ENCODE assay signal across 19 cellular contexts in genomic region chr15:74306801-74307217, GRCh38.
DNase-seq lines count a peak whose midpoint lies in the region; ATAC-seq, FAIRE-seq and TF ChIP-seq lines count a peak whose summit lies in the region.
"Had no signal": no experiment of that assay in that cellular context is flagged by ENCODE, and none has a peak within 500 bp of the region (broad histone marks: within the 10 kb centered on the region; RNA-seq: fewer than 3 reads in every experiment).

No MANE protein-coding gene starts in this region.

- no peak overlapping the region for H2BK15ac ChIP-seq in IMR-90 (ENCODE audit: low read depth, low read length)

- ATAC-seq in IMR-90 (ENCODE audit: low read depth) (no peak), HG03108 (IDR thresholded peaks at IDR 0.05; ENCODE audit: unreplicated experiment) (no peak)
- ATAC-seq: K562 had no signal

- intact Hi-C loops in IMR-90 (cut with micrococcal nuclease) (loop anchor here (1.0 kb wide), 1 partner anchor 180 kb away; no protein-coding TSS in a partner anchor), testis (cut with DNase I; ENCODE audit: low total_unique reads) (no loop called here)

- no peak overlapping the region for H3K27ac Mint-ChIP-seq in CD8-positive, alpha-beta memory T cell

- peaks cover 31 to 67% of the 10 kb centered on the region in 2 donors for H3K27me3 Mint-ChIP-seq in CD8-positive, alpha-beta memory T cell

- H3K36me3 ChIP-seq in IMR-90 (ENCODE audit: control insufficient read depth, insufficient read depth, low read length) = no peaks in the 10 kb centered on the region
- no peaks in the 10 kb centered on the region for H3K36me3 ChIP-seq in bronchial epithelial cell (ENCODE audit: control insufficient read depth, insufficient read depth, low read length)
- H3K36me3 ChIP-seq in neural cell (ENCODE audit: insufficient read depth, low read length) = no peaks in the 10 kb centered on the region
- no peaks in the 10 kb centered on the region for H3K36me3 ChIP-seq in testis (ENCODE audit: low read depth, missing control alignments)
- H3K36me3 ChIP-seq in CD8-positive, alpha-beta memory T cell (ENCODE audit: insufficient read depth, low read length) = no peaks in the 10 kb centered on the region

- no peak overlapping the region for H3K14ac ChIP-seq in IMR-90 (replicated peaks; ENCODE audit: low read depth, low read length)

- H4K8ac ChIP-seq in IMR-90 (ENCODE audit: low read depth in 2 of 2, low read length in 2 of 2) = no peak overlapping the region

- no peaks in the 10 kb centered on the region for H3K9me1 ChIP-seq in IMR-90 (ENCODE audit: insufficient read depth, low read length)

- H3K36me3 Mint-ChIP-seq in CD8-positive, alpha-beta memory T cell = no peaks in the 10 kb centered on the region

- no peak overlapping the region for H2BK20ac ChIP-seq in IMR-90 (ENCODE audit: low read depth, low read length)

- no peak overlapping the region for H3K4me2 ChIP-seq in IMR-90 (ENCODE audit: low read depth, low read length)
- H3K4me2 ChIP-seq in neural cell (ENCODE audit: low read length) = no peak overlapping the region
- H3K4me2 ChIP-seq: PC-9 had no signal

- no peak overlapping the region for H3K4ac ChIP-seq in IMR-90 (ENCODE audit: low read depth, low read length)

- peaks cover 90% of the 10 kb centered on the region for H3K27me3 ChIP-seq in IMR-90 (ENCODE audit: control insufficient read depth, insufficient read depth, low read length)
- H3K27me3 ChIP-seq in bronchial epithelial cell (ENCODE audit: control insufficient read depth, insufficient read depth, low read length) = peaks cover 27% of the 10 kb centered on the region
- no peaks in the 10 kb centered on the region for H3K27me3 ChIP-seq in neural cell (ENCODE audit: insufficient read depth, low read depth, low read length)
- no peaks in the 10 kb centered on the region for H3K27me3 ChIP-seq in testis
- peaks cover 12% of the 10 kb centered on the region for H3K27me3 ChIP-seq in CD8-positive, alpha-beta memory T cell (ENCODE audit: insufficient read depth, low read length, poor library complexity, severe bottlenecking)

- no peaks in the 10 kb centered on the region for H3K9me2 ChIP-seq in neural cell (ENCODE audit: insufficient read depth, low read length)

- no peak overlapping the region for H2BK5ac ChIP-seq in IMR-90 (ENCODE audit: low read depth, low read length, poor library complexity, severe bottlenecking)

- H3K9me3 ChIP-seq in IMR-90 (ENCODE audit: control insufficient read depth, insufficient read depth, low read length) = no peaks in the 10 kb centered on the region
- no peaks in the 10 kb centered on the region for H3K9me3 ChIP-seq in neural cell (ENCODE audit: low read length)
- no peaks in the 10 kb centered on the region for H3K9me3 ChIP-seq in testis
- no peaks in the 10 kb centered on the region for H3K9me3 ChIP-seq in CD8-positive, alpha-beta memory T cell (ENCODE audit: low read length)

- H4K91ac ChIP-seq in IMR-90 (ENCODE audit: insufficient read depth, low read depth, low read length) = no peak overlapping the region

- no peak overlapping the region for H3K18ac ChIP-seq in IMR-90 (ENCODE audit: low read depth, low read length)

- in situ Hi-C loops in IMR-90 (cut with MboI; ENCODE audit: low sequenced_read_pairs) = loop anchor here (5.0 kb wide), 1 partner anchor 180 kb away; no protein-coding TSS in a partner anchor

- CTCF ChIA-PET in IMR-90 (lab: Yijun Ruan, JAX) = interaction anchor here (1.0 kb wide), 1 partner anchor 179 kb away, joined by 8 read pairs; no protein-coding TSS in a partner anchor
- CTCF ChIA-PET in CD8-positive, alpha-beta memory T cell (lab: Charles Lee) = interaction anchor here (1.2 to 1.5 kb wide), 3 partner anchors 15 to 180 kb away, joined by 5 to 9 read pairs (median 5); no protein-coding TSS in a partner anchor

- POLR2A ChIA-PET in IMR-90 (lab: Charles Lee; ENCODE audit: unreplicated experiment) = no interaction called here
- POLR2A ChIA-PET in CD8-positive, alpha-beta memory T cell (lab: Charles Lee) = no interaction called here

- no TSS peak for BruUV-seq in IMR-90 (replicated peaks; lab: Mats Ljungman, UMichigan)

- no peak overlapping the region for H3K4me3 ChIP-seq in IMR-90 (ENCODE audit: insufficient read depth, low read depth, low read length)
- H3K4me3 ChIP-seq in bronchial epithelial cell (ENCODE audit: low read depth, low read length) = no peak overlapping the region
- H3K4me3 ChIP-seq in neural cell (ENCODE audit: low read length) = no peak overlapping the region
- no peak overlapping the region for H3K4me3 ChIP-seq in testis
- no peak overlapping the region for H3K4me3 ChIP-seq in CD8-positive, alpha-beta memory T cell (ENCODE audit: low read length)
- H3K4me3 ChIP-seq: K562, PC-9 had no signal

- no peak overlapping the region for H4K5ac ChIP-seq in IMR-90 (ENCODE audit: low read depth, low read length)

- peaks cover 5% of the 10 kb centered on the region for H3F3A ChIP-seq in neural cell (ENCODE audit: insufficient read depth, low read length, poor library complexity, severe bottlenecking)

- no peak overlapping the region for H2AK5ac ChIP-seq in IMR-90 (ENCODE audit: low read depth, low read length)

- no peak overlapping the region for H3K23ac ChIP-seq in IMR-90 (ENCODE audit: low read depth, low read length)

- DNase-seq in NCI-H2196 (lab: John Stamatoyannopoulos, UW; ENCODE audit: unreplicated experiment) (peak; percentile 14), NCI-H2196 treated with DMSO at 0.1 percent for 48 hours (lab: John Stamatoyannopoulos, UW; ENCODE audit: unreplicated experiment) (no peak), IMR-90 (no peak), bronchial epithelial cell (ENCODE audit: low read depth) (peak; percentile 21), testis (no peak)
- no peak for DNase-seq in CD8-positive, alpha-beta memory T cell
- DNase-seq: 8988T, COR-L47, DMS53, NCI-H1092 treated with DMSO at 0.1 percent for 48 hours, NCI-H187, NCI-H2171 treated with DMSO at 0.1 percent for 48 hours, PC-9 had no signal

- FAIRE-seq in bronchial epithelial cell (lab: Jason Lieb, UNC) = no peak
- FAIRE-seq: GM18507, K562 had no signal

- no peaks in the 10 kb centered on the region for H3K79me2 ChIP-seq in neural cell (replicated peaks; ENCODE audit: insufficient read depth, low read length)

- H3K9me3 Mint-ChIP-seq in CD8-positive, alpha-beta memory T cell = no peaks in the 10 kb centered on the region

- H2AK9ac ChIP-seq in IMR-90 (replicated peaks; ENCODE audit: low read depth, low read length, poor library complexity) = no peak overlapping the region

- no peaks in the 10 kb centered on the region for H3K4me1 Mint-ChIP-seq in CD8-positive, alpha-beta memory T cell

- dilution Hi-C loops in IMR-90 (cut with HindIII; ENCODE audit: low sequenced_read_pairs, unreplicated experiment) = no loop called here

- no peaks in the 10 kb centered on the region for H4K20me1 ChIP-seq in IMR-90 (ENCODE audit: insufficient read depth, low read length)
- H4K20me1 ChIP-seq in neural cell (ENCODE audit: insufficient read depth) = no peaks in the 10 kb centered on the region

- WGBS in IMR-90 (ENCODE audit: extremely low coverage in 2 of 2, insufficient read length in 1 of 2), 2 experiments = 34% methylated on average over 5 of the region's 9 CpGs; no CpG with 5 or more reads in 1 of the 2 experiments
- 77 to 81% methylated on average over 9 of the region's 9 CpGs for WGBS in testis, 2 donors

- no peak overlapping the region for H2BK120ac ChIP-seq in IMR-90 (ENCODE audit: low read depth, low read length)

- TF ChIP-seq CTCF in IMR-90 (conservative IDR thresholded peaks at IDR 0.05; ENCODE audit: low read depth, low read length) (no peak), bronchial epithelial cell (IDR thresholded peaks at IDR 0.05; ENCODE audit: insufficient read depth, low read length, severe bottlenecking) (no peak), neural cell (IDR thresholded peaks at IDR 0.05; ENCODE audit: poor library complexity, severe bottlenecking) (no peak), testis (IDR thresholded peaks at IDR 0.05) (no peak)

- H3K27ac ChIP-seq in IMR-90 (ENCODE audit: insufficient read depth, low read length) (no peak overlapping the region), neural cell (ENCODE audit: low read length) (peak overlapping the region; percentile 80), testis (no peak overlapping the region)
- no peak overlapping the region for H3K27ac ChIP-seq in CD8-positive, alpha-beta memory T cell (ENCODE audit: low read depth, low read length)
- H3K27ac ChIP-seq: C4-2B, HL-60, PC-9 had no signal

- TF ChIP-seq EP300 in neural cell (conservative IDR thresholded peaks at IDR 0.05; ENCODE audit: poor library complexity, severe bottlenecking) = no peak

- H3K56ac ChIP-seq in IMR-90 (ENCODE audit: extremely low read depth, insufficient read depth, low read length) = no peak overlapping the region

- TF ChIP-seq RAD21 in IMR-90 (IDR thresholded peaks at IDR 0.05; ENCODE audit: low read length) (no peak), neural cell (conservative IDR thresholded peaks at IDR 0.05) (no peak)

- H2AFZ ChIP-seq in IMR-90 (replicated peaks; ENCODE audit: low read length, poor library complexity) = peak overlapping the region; percentile 33
- H2AFZ ChIP-seq in neural cell (ENCODE audit: low read depth, low read length) = no peak overlapping the region
- H2AFZ ChIP-seq: PC-9 had no signal

- no peaks in the 10 kb centered on the region for H3K79me1 ChIP-seq in IMR-90 (ENCODE audit: low read depth in 1 of 2, low read length in 2 of 2)

- TF ChIP-seq POLR2A in IMR-90 (IDR thresholded peaks at IDR 0.05; ENCODE audit: low read depth, low read length) = no peak
- no peak for TF ChIP-seq POLR2A in testis (IDR thresholded peaks at IDR 0.05)

- H3K4me3 Mint-ChIP-seq in CD8-positive, alpha-beta memory T cell = no peak overlapping the region

- H3K4me1 ChIP-seq in IMR-90 (ENCODE audit: control insufficient read depth, insufficient read depth, low read length) (no peaks in the 10 kb centered on the region), testis (peaks cover 15% of the 10 kb centered on the region)
- no peaks in the 10 kb centered on the region for H3K4me1 ChIP-seq in CD8-positive, alpha-beta memory T cell (ENCODE audit: insufficient read depth, low read length)

- H3K9ac ChIP-seq in IMR-90 (ENCODE audit: low read depth, low read length) = no peak overlapping the region
- H3K9ac ChIP-seq in neural cell (ENCODE audit: low read length) = no peak overlapping the region

TF ChIP-seq in IMR-90, 13 proteins besides CTCF, POLR2A, EP300 and RAD21 (continues in another document):
- no peak for TF ChIP-seq RFX5 (IDR thresholded peaks at IDR 0.05; ENCODE audit: low read depth, low read length)
- TF ChIP-seq RCOR1 (IDR thresholded peaks at IDR 0.05; ENCODE audit: insufficient replicate concordance, low read length) = no peak
- TF ChIP-seq SMC3 (IDR thresholded peaks at IDR 0.05; ENCODE audit: low read depth, low read length) = no peak

TF ChIP-seq in neural cell, 6 proteins besides CTCF, POLR2A, EP300 and RAD21 (continues in another document):
- TF ChIP-seq MXI1 (conservative IDR thresholded peaks at IDR 0.05; ENCODE audit: poor library complexity, severe bottlenecking) (no peak), SMC3 (conservative IDR thresholded peaks at IDR 0.05; ENCODE audit: poor library complexity) (no peak)

Comparison
In these comparisons a context has a peak if more than half of its experiments do, and no peak if none do; other contexts are left out.
1. DNase-seq: peak in NCI-H2196 (single experiment) and bronchial epithelial cell (single experiment); none in NCI-H2196 treated with DMSO at 0.1 percent for 48 hours (single experiment), IMR-90 (single experiment), testis (single experiment) and CD8-positive, alpha-beta memory T cell (0 of 5).